Comparison of ENCODE assay signal across 14 cellular contexts in genomic region chr7:157596471-157596870, GRCh38.
A peak's percentile ranks its signal among the peaks of the same experiment; 100 is the strongest.
DNase-seq lines count a peak whose midpoint lies in the region; ATAC-seq and TF ChIP-seq lines count a peak whose summit lies in the region.
"Had no signal": no experiment of that assay in that cellular context is flagged by ENCODE, and none has a peak within 500 bp of the region (broad histone marks: within the 10 kb centered on the region; RNA-seq: fewer than 3 reads in every experiment).

No MANE protein-coding gene starts in this region.

- H3K36me3 ChIP-seq in neural cell (ENCODE audit: insufficient read depth, low read length), result peaks cover 18% of the 10 kb centered on the region
- H3K36me3 ChIP-seq: BE2C, HAP-1 had no signal

- no peak for TF ChIP-seq RAD21 in neural cell (conservative IDR thresholded peaks at IDR 0.05)

- DNase-seq in NCI-H2081 treated with DMSO at 0.1 percent for 48 hours (lab: John Stamatoyannopoulos, UW) (peak; percentile 58), NCI-H69 (lab: John Stamatoyannopoulos, UW) (peak; percentile 82)
- DNase-seq in activated CD8-positive, alpha-beta memory T cell treated with anti-CD3 and anti-CD28 coated beads for 24 hours, result no peak
- DNase-seq in T-helper 2 cell treated with Interferon-gamma antibody and Interleukin-4, amounts not matched to agents 5 μg/mL and 100 μg/mL, for 36 hours (ENCODE audit: low spot score), result no peak
- DNase-seq: BE2C; CD4-positive, alpha-beta memory T cell; DMS53; GF-D8 had no signal

- no peaks in the 10 kb centered on the region for H3K9me3 ChIP-seq in neural cell (ENCODE audit: low read length)
- H3K9me3 ChIP-seq: A549, BE2C, HAP-1 had no signal

- H3K27ac ChIP-seq in neural cell (ENCODE audit: low read length), result peak overlapping the region; percentile 68
- H3K27ac ChIP-seq: A549, C4-2B had no signal

- H3K4me1 Mint-ChIP-seq in T-helper 2 cell treated with Interferon-gamma antibody and Interleukin-4, amounts not matched to agents 5 μg/mL and 100 μg/mL, for 36 hours (ENCODE audit: low read depth), result no peaks in the 10 kb centered on the region

- no peaks in the 10 kb centered on the region for H3K36me3 Mint-ChIP-seq in T-helper 2 cell treated with Interferon-gamma antibody and Interleukin-4, amounts not matched to agents 5 μg/mL and 100 μg/mL, for 36 hours (ENCODE audit: low read depth)
- H3K36me3 Mint-ChIP-seq: CD4-positive, alpha-beta memory T cell had no signal

- no peaks in the 10 kb centered on the region for H3K9me2 ChIP-seq in neural cell (ENCODE audit: insufficient read depth, low read length)

- H3K79me2 ChIP-seq in neural cell (replicated peaks; ENCODE audit: insufficient read depth, low read length), result peaks cover 3% of the 10 kb centered on the region

- no peaks in the 10 kb centered on the region for H3K9me3 Mint-ChIP-seq in T-helper 2 cell treated with Interferon-gamma antibody and Interleukin-4, amounts not matched to agents 5 μg/mL and 100 μg/mL, for 36 hours

- TF ChIP-seq POLR2A in GM18505 (IDR thresholded peaks at IDR 0.05; ENCODE audit: borderline replicate concordance, extremely low read depth, insufficient read depth, insufficient read length), result no peak

- TF ChIP-seq EP300 in neural cell (conservative IDR thresholded peaks at IDR 0.05; ENCODE audit: poor library complexity, severe bottlenecking), result no peak

- H3K27me3 Mint-ChIP-seq in T-helper 2 cell treated with Interferon-gamma antibody and Interleukin-4, amounts not matched to agents 5 μg/mL and 100 μg/mL, for 36 hours (ENCODE audit: low read depth), result peaks cover 2% of the 10 kb centered on the region

- H3K4me2 ChIP-seq in neural cell (ENCODE audit: low read length), result no peak overlapping the region
- H3K4me2 ChIP-seq: A549 had no signal

- TF ChIP-seq CTCF in neural cell (IDR thresholded peaks at IDR 0.05; ENCODE audit: poor library complexity, severe bottlenecking), result no peak

- peak overlapping the region; percentile 32 for H3K4me3 ChIP-seq in neural cell (ENCODE audit: low read length)
- H3K4me3 ChIP-seq: A549, HAP-1 had no signal

- peaks cover 4% of the 10 kb centered on the region for H3F3A ChIP-seq in neural cell (ENCODE audit: insufficient read depth, low read length, poor library complexity, severe bottlenecking)

- no peak overlapping the region for H3K27ac Mint-ChIP-seq in T-helper 2 cell treated with Interferon-gamma antibody and Interleukin-4, amounts not matched to agents 5 μg/mL and 100 μg/mL, for 36 hours
- H3K27ac Mint-ChIP-seq: CD4-positive, alpha-beta memory T cell had no signal

- H3K9ac ChIP-seq in neural cell (ENCODE audit: low read length), result peak overlapping the region; percentile 35

- no peak overlapping the region for H2AFZ ChIP-seq in neural cell (ENCODE audit: low read depth, low read length)

- no peak for ATAC-seq in GM18505 (IDR thresholded peaks at IDR 0.05; ENCODE audit: unreplicated experiment)
- ATAC-seq: A549, HepG2 had no signal

- no peaks in the 10 kb centered on the region for H3K27me3 ChIP-seq in neural cell (ENCODE audit: insufficient read depth, low read depth, low read length)
- H3K27me3 ChIP-seq: BE2C had no signal

- no peak overlapping the region for H3K4me3 Mint-ChIP-seq in T-helper 2 cell treated with Interferon-gamma antibody and Interleukin-4, amounts not matched to agents 5 μg/mL and 100 μg/mL, for 36 hours
- H3K4me3 Mint-ChIP-seq: CD4-positive, alpha-beta memory T cell had no signal

- no peaks in the 10 kb centered on the region for H4K20me1 ChIP-seq in neural cell (ENCODE audit: insufficient read depth)

TF ChIP-seq in neural cell, 6 proteins besides CTCF, POLR2A, EP300 and RAD21:
- TF ChIP-seq TAF1 (IDR thresholded peaks at IDR 0.05; ENCODE audit: low read depth) (no peak), POLR2AphosphoS5 (IDR thresholded peaks at IDR 0.05) (no peak), EZH2 (IDR thresholded peaks at IDR 0.05; ENCODE audit: borderline replicate concordance, insufficient read depth, low read length, poor library complexity, severe bottlenecking) (no peak), MXI1 (conservative IDR thresholded peaks at IDR 0.05; ENCODE audit: poor library complexity, severe bottlenecking) (no peak), SMC3 (conservative IDR thresholded peaks at IDR 0.05; ENCODE audit: poor library complexity) (no peak), REST (IDR thresholded peaks at IDR 0.05; ENCODE audit: borderline replicate concordance) (no peak)

Comparison
In these comparisons a context has a peak if more than half of its experiments do, and no peak if none do; other contexts are left out.
1. DNase-seq: peak in NCI-H2081 treated with DMSO at 0.1 percent for 48 hours (single experiment) and NCI-H69 (single experiment); none in activated CD8-positive, alpha-beta memory T cell treated with anti-CD3 and anti-CD28 coated beads for 24 hours (single experiment) and T-helper 2 cell treated with Interferon-gamma antibody and Interleukin-4, amounts not matched to agents 5 μg/mL and 100 μg/mL, for 36 hours (single experiment).